ENCODE assay signal across 35 cellular contexts in the genomic region with DNA sequence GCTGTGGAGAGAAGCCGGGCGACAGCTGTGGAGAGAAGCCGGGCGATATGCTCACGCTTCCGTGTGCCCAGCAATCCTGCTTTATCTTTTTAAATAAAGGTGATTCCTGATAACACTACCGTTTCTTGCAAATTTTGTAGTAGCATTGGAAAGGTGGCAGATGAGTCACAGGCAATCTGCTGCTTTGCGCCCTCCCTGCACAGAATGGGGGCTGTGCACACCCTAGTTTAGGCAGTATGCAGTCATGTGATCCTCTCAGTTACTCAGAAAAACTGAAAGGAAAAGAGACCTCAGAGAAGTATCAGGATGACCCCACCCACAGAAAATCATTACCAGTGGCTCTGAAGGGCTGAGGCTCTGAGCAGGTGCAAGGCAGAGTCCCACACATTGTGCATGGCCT. TPM values are rescaled to one million over a fixed set of nuclear protein-coding genes. Genes with fewer than 3 reads are reported as not detected.
"Had no signal": no experiment of that assay in that cellular context is flagged by ENCODE, and none has a peak within 500 bp of the region (broad histone marks: within the 10 kb centered on the region; RNA-seq: fewer than 3 reads in every experiment).

No MANE protein-coding gene starts in this region.

- H3K27ac Mint-ChIP-seq: activated CD4-positive, alpha-beta memory T cell treated with anti-CD3 and anti-CD28 coated beads for 36 hours; activated CD4-positive, alpha-beta T cell treated with anti-CD3 and anti-CD28 coated beads for 36 hours; activated CD4-positive, alpha-beta T cell treated with anti-CD3 and anti-CD28 coated beads, Interleukin-2, amount 10 ng/mL, durations not matched to agents 24 days and 14 days; activated CD8-positive, alpha-beta memory T cell treated with anti-CD3 and anti-CD28 coated beads, Interleukin-2, amount 10 ng/mL, durations not matched to agents 7 days and 5 days; activated CD8-positive, alpha-beta T cell treated with anti-CD3 and anti-CD28 coated beads, Interleukin-2, amount 10 ng/mL, durations not matched to agents 7 days and 5 days; activated naive CD4-positive, alpha-beta T cell treated with anti-CD3 and anti-CD28 coated beads for 36 hours; activated naive CD4-positive, alpha-beta T cell treated with anti-CD3 and anti-CD28 coated beads, Interleukin-2, amount 50 U/mL, for 24 hours; activated naive CD8-positive, alpha-beta T cell treated with anti-CD3 and anti-CD28 coated beads for 36 hours; activated naive CD8-positive, alpha-beta T cell treated with anti-CD3 and anti-CD28 coated beads, Interleukin-2, amount 50 U/mL, for 24 hours; activated T-helper 1 cell treated with anti-CD3 and anti-CD28 coated beads, Interleukin-12 subunit alpha, Interleukin-12 subunit beta, Interleukin-2, Interleukin-4 antibody, amounts not matched to agents 30 ng/mL and 10 ng/mL and 1 ng/mL, durations not matched to agents 14 hours and 24 hours and 36 hours; activated T-helper 2 cell treated with anti-CD3 and anti-CD28 coated beads, Interferon-gamma antibody, Interleukin-2, Interleukin-4, amounts not matched to agents 10 μg/mL and 5 μg/mL and 100 μg/mL, durations not matched to agents 14 hours and 24 hours and 36 hours; effector memory CD8-positive, alpha-beta T cell; T-helper 1 cell treated with Interleukin-12 subunit alpha and Interleukin-12 subunit beta and Interleukin-4 antibody, amounts not matched to agents 30 μg/mL and 1 μg/mL, for 36 hours had no signal

- ATAC-seq: activated CD4-positive, alpha-beta T cell treated with anti-CD3 and anti-CD28 coated beads for 36 hours; activated CD8-positive, alpha-beta memory T cell treated with anti-CD3 and anti-CD28 coated beads, Interleukin-2, amount 10 ng/mL, durations not matched to agents 7 days and 5 days; activated CD8-positive, alpha-beta T cell treated with anti-CD3 and anti-CD28 coated beads, Interleukin-2, amount 10 ng/mL, durations not matched to agents 7 days and 5 days; activated naive CD8-positive, alpha-beta T cell treated with anti-CD3 and anti-CD28 coated beads, Interleukin-2, amount 50 U/mL, for 24 hours; body of pancreas; effector memory CD8-positive, alpha-beta T cell; foreskin keratinocyte; gastrocnemius medialis had no signal

- H3K4me1 ChIP-seq: adrenal gland, body of pancreas, esophagus muscularis mucosa, foreskin keratinocyte, gastrocnemius medialis had no signal

- H3K4me3 Mint-ChIP-seq: activated CD4-positive, alpha-beta memory T cell treated with anti-CD3 and anti-CD28 coated beads for 36 hours; activated CD4-positive, alpha-beta T cell treated with anti-CD3 and anti-CD28 coated beads for 36 hours; activated CD4-positive, alpha-beta T cell treated with anti-CD3 and anti-CD28 coated beads, Interleukin-2, amount 10 ng/mL, durations not matched to agents 24 days and 14 days; activated CD8-positive, alpha-beta memory T cell treated with anti-CD3 and anti-CD28 coated beads, Interleukin-2, amount 10 ng/mL, durations not matched to agents 7 days and 5 days; activated CD8-positive, alpha-beta T cell treated with anti-CD3 and anti-CD28 coated beads, Interleukin-2, amount 10 ng/mL, durations not matched to agents 7 days and 5 days; activated naive CD4-positive, alpha-beta T cell treated with anti-CD3 and anti-CD28 coated beads for 36 hours; activated naive CD4-positive, alpha-beta T cell treated with anti-CD3 and anti-CD28 coated beads, Interleukin-2, amount 50 U/mL, for 24 hours; activated naive CD8-positive, alpha-beta T cell treated with anti-CD3 and anti-CD28 coated beads for 36 hours; activated naive CD8-positive, alpha-beta T cell treated with anti-CD3 and anti-CD28 coated beads, Interleukin-2, amount 50 U/mL, for 24 hours; activated T-helper 1 cell treated with anti-CD3 and anti-CD28 coated beads, Interleukin-12 subunit alpha, Interleukin-12 subunit beta, Interleukin-2, Interleukin-4 antibody, amounts not matched to agents 30 ng/mL and 10 ng/mL and 1 ng/mL, durations not matched to agents 14 hours and 24 hours and 36 hours; effector memory CD8-positive, alpha-beta T cell; T-helper 1 cell treated with Interleukin-12 subunit alpha and Interleukin-12 subunit beta and Interleukin-4 antibody, amounts not matched to agents 30 μg/mL and 1 μg/mL, for 36 hours had no signal

- FAIRE-seq: colon had no signal

- H3K4me1 Mint-ChIP-seq: activated CD4-positive, alpha-beta T cell treated with anti-CD3 and anti-CD28 coated beads for 36 hours; activated CD4-positive, alpha-beta T cell treated with anti-CD3 and anti-CD28 coated beads, Interleukin-2, amount 10 ng/mL, durations not matched to agents 24 days and 14 days; activated CD8-positive, alpha-beta memory T cell treated with anti-CD3 and anti-CD28 coated beads, Interleukin-2, amount 10 ng/mL, durations not matched to agents 7 days and 5 days; activated naive CD4-positive, alpha-beta T cell treated with anti-CD3 and anti-CD28 coated beads, Interleukin-2, amount 50 U/mL, for 24 hours; activated naive CD8-positive, alpha-beta T cell treated with anti-CD3 and anti-CD28 coated beads for 36 hours; activated naive CD8-positive, alpha-beta T cell treated with anti-CD3 and anti-CD28 coated beads, Interleukin-2, amount 50 U/mL, for 24 hours had no signal

- H3K27me3 Mint-ChIP-seq: activated CD4-positive, alpha-beta T cell treated with anti-CD3 and anti-CD28 coated beads, Interleukin-2, amount 10 ng/mL, durations not matched to agents 24 days and 14 days; activated naive CD8-positive, alpha-beta T cell treated with anti-CD3 and anti-CD28 coated beads for 36 hours had no signal

- H3K27ac ChIP-seq: adrenal gland, body of pancreas, esophagus muscularis mucosa, foreskin keratinocyte, gastrocnemius medialis had no signal

- H3K4me3 ChIP-seq: adrenal gland, body of pancreas, esophagus muscularis mucosa, gastrocnemius medialis had no signal

- H3K27me3 ChIP-seq: adrenal gland, body of pancreas, esophagus muscularis mucosa, foreskin keratinocyte, gastrocnemius medialis had no signal

- DNase-seq: activated CD4-positive, alpha-beta memory T cell treated with anti-CD3 and anti-CD28 coated beads for 36 hours; activated CD4-positive, alpha-beta T cell treated with anti-CD3 and anti-CD28 coated beads for 36 hours; activated CD4-positive, alpha-beta T cell treated with anti-CD3 and anti-CD28 coated beads, Interleukin-2, amount 10 ng/mL, durations not matched to agents 24 days and 14 days; activated CD4-positive, CD25-positive, alpha-beta regulatory T cell; activated CD4-positive, CD25-positive, alpha-beta regulatory T cell treated with anti-CD3 and anti-CD28 coated beads, Interleukin-2, amount 50 U/mL, for 72 hours; activated CD8-positive, alpha-beta memory T cell treated with anti-CD3 and anti-CD28 coated beads, Interleukin-2, amount 10 ng/mL, durations not matched to agents 7 days and 5 days; activated CD8-positive, alpha-beta memory T cell treated with anti-CD3 and anti-CD28 coated beads, Interleukin-2, amount 50 U/mL, for 4 hours; activated CD8-positive, alpha-beta T cell treated with anti-CD3 and anti-CD28 coated beads, Interleukin-2, amount 10 ng/mL, durations not matched to agents 7 days and 5 days; activated effector memory CD4-positive, alpha-beta T cell treated with anti-CD3 and anti-CD28 coated beads, Interleukin-2, amount 50 U/mL, for 16 hours; activated naive CD4-positive, alpha-beta T cell treated with anti-CD3 and anti-CD28 coated beads for 36 hours; activated naive CD8-positive, alpha-beta T cell treated with anti-CD3 and anti-CD28 coated beads for 36 hours; activated naive CD8-positive, alpha-beta T cell treated with anti-CD3 and anti-CD28 coated beads, Interleukin-2, amount 50 U/mL, for 24 hours; activated T-cell treated with anti-CD3 and anti-CD28 coated beads, Interleukin-2, amount 50 U/mL, for 1 hour; activated T-cell treated with anti-CD3 and anti-CD28 coated beads, Interleukin-2, amount 50 U/mL, for 48 hours; adrenal gland; aorta; body of pancreas; cortex of kidney; dermis blood vessel endothelial cell; effector CD4-positive, alpha-beta T cell; effector memory CD8-positive, alpha-beta T cell; erythroblast; foreskin keratinocyte; gastrocnemius medialis; glutamatergic neuron; T1000 had no signal

- H3K36me3 ChIP-seq: adrenal gland, esophagus muscularis mucosa, gastrocnemius medialis had no signal

RNA-seq across cellular contexts. Expression of gene TRH, which starts 56.1 kb away (rescaled TPM):
- total RNA-seq: activated CD4-positive, alpha-beta memory T cell treated with anti-CD3 and anti-CD28 coated beads for 36 hours; activated CD4-positive, alpha-beta T cell treated with anti-CD3 and anti-CD28 coated beads for 36 hours; activated CD4-positive, alpha-beta T cell treated with anti-CD3 and anti-CD28 coated beads, Interleukin-2, amount 10 ng/mL, durations not matched to agents 24 days and 14 days; activated CD8-positive, alpha-beta memory T cell treated with anti-CD3 and anti-CD28 coated beads for 36 hours; activated CD8-positive, alpha-beta memory T cell treated with anti-CD3 and anti-CD28 coated beads, Interleukin-2, amount 10 ng/mL, durations not matched to agents 7 days and 5 days; activated CD8-positive, alpha-beta T cell treated with anti-CD3 and anti-CD28 coated beads, Interleukin-2, amount 10 ng/mL, durations not matched to agents 7 days and 5 days; activated naive CD4-positive, alpha-beta T cell treated with anti-CD3 and anti-CD28 coated beads for 36 hours; activated naive CD8-positive, alpha-beta T cell treated with anti-CD3 and anti-CD28 coated beads for 36 hours; activated T-helper 1 cell treated with anti-CD3 and anti-CD28 coated beads, Interleukin-12 subunit alpha, Interleukin-12 subunit beta, Interleukin-2, Interleukin-4 antibody, amounts not matched to agents 30 ng/mL and 10 ng/mL and 1 ng/mL, durations not matched to agents 14 hours and 24 hours and 36 hours; activated T-helper 2 cell treated with anti-CD3 and anti-CD28 coated beads, Interferon-gamma antibody, Interleukin-2, Interleukin-4, amounts not matched to agents 10 μg/mL and 5 μg/mL and 100 μg/mL, durations not matched to agents 14 hours and 24 hours and 36 hours; adrenal gland; aorta; body of pancreas; chondrocyte; dermis blood vessel endothelial cell; foreskin keratinocyte; gastrocnemius medialis; T-helper 2 cell treated with Interferon-gamma antibody and Interleukin-4, amounts not matched to agents 100 ng/mL and 5 ng/mL, for 36 hours had no signal
- polyA plus RNA-seq: aorta, foreskin keratinocyte had no signal
